ENCODE assay signal across 10 cellular contexts in genomic region chr6:37536462-37537225, GRCh38. TPM values are rescaled to one million over a fixed set of nuclear protein-coding genes. Genes with fewer than 3 reads are reported as not detected.
DNase-seq lines count a peak whose midpoint lies in the region; FAIRE-seq and TF ChIP-seq lines count a peak whose summit lies in the region.
"Had no signal": no experiment of that assay in that cellular context is flagged by ENCODE, and none has a peak within 500 bp of the region (broad histone marks: within the 10 kb centered on the region; RNA-seq: fewer than 3 reads in every experiment).

No MANE protein-coding gene starts in this region.

- no peaks in the 10 kb centered on the region for H3K9me2 ChIP-seq in neural cell (ENCODE audit: insufficient read depth, low read length)

- H4K20me1 ChIP-seq in H1 (replicated peaks in 1 of 2; ENCODE audit: control insufficient read depth in 1 of 2, insufficient read depth in 2 of 2, low read length in 2 of 2), result no peaks in the 10 kb centered on the region
- no peaks in the 10 kb centered on the region for H4K20me1 ChIP-seq in neural cell (ENCODE audit: insufficient read depth)

- no peak overlapping the region for H3K4ac ChIP-seq in H1 (replicated peaks; ENCODE audit: insufficient read length, low read depth, low read length)

- H3K9me3 ChIP-seq in H1 (ENCODE audit: insufficient read depth in 2 of 2, low read depth in 1 of 2, low read length in 1 of 2) (no peaks in the 10 kb centered on the region), neural cell (ENCODE audit: low read length) (no peaks in the 10 kb centered on the region), prostate gland (no peaks in the 10 kb centered on the region)

- no peak overlapping the region for H2BK120ac ChIP-seq in H1 (replicated peaks; ENCODE audit: low read depth, low read length)

- no peak overlapping the region for H4K8ac ChIP-seq in H1 (ENCODE audit: extremely low read depth, insufficient read depth, low read length)

- H2BK5ac ChIP-seq in H1 (ENCODE audit: low read depth, low read length), result no peak overlapping the region

- DNase-seq in DMS79 (lab: John Stamatoyannopoulos, UW) (peak; percentile 69), NCI-H1092 (lab: John Stamatoyannopoulos, UW) (peak; percentile 73), H1 (ENCODE audit: low read depth in 1 of 2, low spot score in 2 of 2) (no peak), DMS114 treated with DMSO at 0.1 percent for 48 hours (lab: John Stamatoyannopoulos, UW; ENCODE audit: unreplicated experiment) (no peak), prostate gland (ENCODE audit: low spot score) (no peak), SIG-M5 treated with dmso at 0.1 percent for 504 hours (lab: John Stamatoyannopoulos, UW; ENCODE audit: unreplicated experiment) (no peak)
- DNase-seq in stimulated activated CD4-positive, alpha-beta T cell treated with anti-CD3 and anti-CD28 coated beads, Interleukin-12 subunit alpha, Interleukin-12 subunit beta, amount 100 ng/mL, for 4 hours, result no peak
- DNase-seq: T-helper 1 cell had no signal

- TF ChIP-seq EP300 in H1 (IDR thresholded peaks at IDR 0.05; ENCODE audit: borderline replicate concordance in 1 of 2, low read depth in 2 of 2, low read length in 2 of 2), result no peak
- no peak for TF ChIP-seq EP300 in neural cell (conservative IDR thresholded peaks at IDR 0.05; ENCODE audit: poor library complexity, severe bottlenecking)

- H3K4me1 ChIP-seq in H1 (replicated peaks in 1 of 4; ENCODE audit: control insufficient read depth in 3 of 4, insufficient read depth in 4 of 4, low read length in 3 of 4) (peaks cover 0 to 16% (median 7%) of the 10 kb centered on the region in 4 experiments; a peak in 5 of 7 replicates), prostate gland (replicated peaks) (peaks cover 5% of the 10 kb centered on the region)

- H3K79me2 ChIP-seq in H1 (ENCODE audit: control insufficient read depth in 1 of 2, insufficient read depth in 2 of 2, low read length in 2 of 2) (no peaks in the 10 kb centered on the region), neural cell (replicated peaks; ENCODE audit: insufficient read depth, low read length) (no peaks in the 10 kb centered on the region)

- H3K4me2 ChIP-seq in H1 (ENCODE audit: insufficient read depth in 1 of 2, low read depth in 2 of 2, low read length in 2 of 2), result peak overlapping the region; percentile 83 to 99
- H3K4me2 ChIP-seq in neural cell (ENCODE audit: low read length), result peak overlapping the region; percentile 59
- H3K4me2 ChIP-seq: KMS-11 had no signal

- no peak overlapping the region for H3K27ac ChIP-seq in H1 (ENCODE audit: low read depth, low read length)
- peak overlapping the region; percentile 62 for H3K27ac ChIP-seq in neural cell (ENCODE audit: low read length)
- no peak overlapping the region for H3K27ac ChIP-seq in prostate gland
- H3K27ac ChIP-seq: KMS-11 had no signal

- H2AFZ ChIP-seq in H1 (ENCODE audit: low read length) (peak overlapping the region; percentile 17; the same call in 1 of the 2 replicates), neural cell (ENCODE audit: low read depth, low read length) (peak overlapping the region; percentile 10)

- intact Hi-C loops in prostate gland (cut with DNase I), result no loop called here

- H3K9ac ChIP-seq in H1 (replicated peaks in 1 of 4; ENCODE audit: extremely low read depth in 1 of 4, low read depth in 3 of 4, low read length in 3 of 4) (no peak overlapping the region), neural cell (ENCODE audit: low read length) (peak overlapping the region; percentile 58)
- H3K9ac ChIP-seq: KMS-11 had no signal

- H3K79me1 ChIP-seq in H1 (ENCODE audit: low read depth, low read length), result no peaks in the 10 kb centered on the region

- H3K27me3 ChIP-seq in H1 (replicated peaks in 1 of 4; ENCODE audit: control insufficient read depth in 3 of 4, extremely low read depth in 1 of 4, insufficient read depth in 3 of 4, low read length in 3 of 4) (peaks cover 23 to 63% (median 42%) of the 10 kb centered on the region in 4 experiments), neural cell (ENCODE audit: insufficient read depth, low read depth, low read length) (peaks cover 22% of the 10 kb centered on the region), prostate gland (replicated peaks; ENCODE audit: insufficient read depth) (peaks cover 4% of the 10 kb centered on the region)

- no peak overlapping the region for H4K91ac ChIP-seq in H1 (replicated peaks; ENCODE audit: insufficient read length, low read length)

- peak overlapping the region; percentile 25; the same call in 1 of the 2 replicates for H2BK15ac ChIP-seq in H1 (ENCODE audit: low read length)

- H4K5ac ChIP-seq in H1 (ENCODE audit: insufficient read length, low read depth, low read length), result no peak overlapping the region

- no peak overlapping the region for H2BK20ac ChIP-seq in H1 (ENCODE audit: low read length)

- no peak overlapping the region for H2AK5ac ChIP-seq in H1 (ENCODE audit: low read depth, low read length)

- CTCF ChIA-PET in H1 (lab: Charles Lee; ENCODE audit: partially characterized antibody), result interaction anchor here (0.6 to 13.8 kb wide), 28 partner anchors 10 to 206 kb away, joined by 3 to 308 read pairs (median 6); partner anchors contain the start of gene CCDC167

- no peak overlapping the region for H3K14ac ChIP-seq in H1 (ENCODE audit: insufficient read length)

- no peak overlapping the region for H3K18ac ChIP-seq in H1 (ENCODE audit: extremely low read depth, low read length)

- POLR2A ChIA-PET in H1 (lab: Charles Lee; ENCODE audit: partially characterized antibody), result interaction anchor here (1.0 to 2.2 kb wide), 6 partner anchors 18 to 282 kb away, joined by 3 to 6 read pairs (median 4); no protein-coding TSS in a partner anchor

- H3K56ac ChIP-seq in H1 (replicated peaks; ENCODE audit: insufficient read length, low read depth, low read length), result no peak overlapping the region

- TF ChIP-seq CTCF in H1 (IDR thresholded peaks at IDR 0.05; ENCODE audit: control extremely low read depth in 1 of 3, insufficient read depth in 1 of 3, low read depth in 1 of 3, low read length in 3 of 3) (no peak), neural cell (IDR thresholded peaks at IDR 0.05; ENCODE audit: poor library complexity, severe bottlenecking) (no peak), prostate gland (IDR thresholded peaks at IDR 0.05) (no peak)

- H3K36me3 ChIP-seq in H1 (ENCODE audit: control insufficient read depth in 2 of 4, insufficient read depth in 4 of 4, low read length in 3 of 4) (no peaks in the 10 kb centered on the region), neural cell (ENCODE audit: insufficient read depth, low read length) (no peaks in the 10 kb centered on the region), prostate gland (no peaks in the 10 kb centered on the region)

- H3K23ac ChIP-seq in H1 (ENCODE audit: insufficient read length), result no peak overlapping the region

- H3K4me3 ChIP-seq in H1 (ENCODE audit: extremely low read depth in 1 of 4, insufficient read depth in 2 of 4, low read depth in 3 of 4, low read length in 4 of 4), result peak overlapping the region; percentile 35 to 79 (median 56)
- peak overlapping the region; percentile 64 for H3K4me3 ChIP-seq in neural cell (ENCODE audit: low read length)
- no peak overlapping the region for H3K4me3 ChIP-seq in prostate gland

- TF ChIP-seq POLR2A in H1 (IDR thresholded peaks at IDR 0.05; ENCODE audit: control extremely low read depth in 1 of 2, low read depth in 2 of 2, low read length in 2 of 2), result no peak
- no peak for TF ChIP-seq POLR2A in prostate gland (IDR thresholded peaks at IDR 0.05)

- FAIRE-seq in H1 (lab: Jason Lieb, UNC), result no peak

- H3K23me2 ChIP-seq in H1 (ENCODE audit: low read depth, low read length), result peaks cover 12% of the 10 kb centered on the region; the same call in 1 of the 2 replicates

- TF ChIP-seq RAD21 in H1 (IDR thresholded peaks at IDR 0.05 in 1 of 2, conservative IDR thresholded peaks at IDR 0.05 in 1 of 2; ENCODE audit: low read depth in 2 of 2, low read length in 2 of 2), result no peak
- no peak for TF ChIP-seq RAD21 in neural cell (conservative IDR thresholded peaks at IDR 0.05)

- H2BK12ac ChIP-seq in H1 (ENCODE audit: low read depth, low read length), result 0 out of 2 replicates have a peak overlapping the region, but pooled peaks have one; percentile 75

- peaks cover 4% of the 10 kb centered on the region for H3F3A ChIP-seq in neural cell (ENCODE audit: insufficient read depth, low read length, poor library complexity, severe bottlenecking)

- whole genome bisulfite sequencing in H1 (ENCODE audit: extremely low coverage in 1 of 2, insufficient coverage in 1 of 2, insufficient read length in 1 of 2, insufficient replicate concordance in 2 of 2, low coverage in 1 of 2, low lambda C conversion rate in 2 of 2, missing lambda C conversion rate in 1 of 2), 2 experiments, result 3% methylated on average over 35 of the region's 39 CpGs; no CpG with 5 or more reads in 1 of the 2 experiments
- 57% methylated on average over 39 of the region's 39 CpGs for WGBS in prostate gland

TF ChIP-seq in H1, 55 proteins besides CTCF, POLR2A, EP300 and RAD21 (continues in another document):
- peak; percentile 52; the same call in 1 of the 2 replicates for TF ChIP-seq E2F6 (IDR thresholded peaks at IDR 0.05)
- peak; percentile 54 for TF ChIP-seq KDM4A (IDR thresholded peaks at IDR 0.05; ENCODE audit: low read depth, low read length, severe bottlenecking)

TF ChIP-seq in neural cell, 6 proteins besides CTCF, POLR2A, EP300 and RAD21 (continues in another document):
- TF ChIP-seq TAF1 (IDR thresholded peaks at IDR 0.05; ENCODE audit: low read depth), result peak; percentile 8
- peak; percentile 58 for TF ChIP-seq POLR2AphosphoS5 (IDR thresholded peaks at IDR 0.05)
- no peak for TF ChIP-seq SMC3 (conservative IDR thresholded peaks at IDR 0.05; ENCODE audit: poor library complexity)

RNA-seq across cellular contexts. Expression of gene CCDC167, which starts 37.0 kb away (rescaled TPM):
- total RNA-seq in H1 (2021; fragmentation: NEBNext Ultra II Directional; extraction: Animal tissue kit (Norgen Biotek cat#: 25700)), result 11.0 TPM in 2 replicates
- polyA plus RNA-seq in H1 (2011; rRNA removed) (20.6 and 26.5 TPM in 2 replicates), neural cell (207 and 220 TPM in 2 replicates)
- polyA plus RNA-seq in H1 (2011; cell fraction: cytosol; rRNA removed), result 28.8 TPM
- 13.9 TPM for polyA plus RNA-seq in H1 (2011; cell fraction: nucleus; rRNA removed)
- polyA plus RNA-seq in H1 (2012, experiment 1 of 2), result 15.0 to 25.7 TPM (median 18.5 TPM) in 4 replicates
- polyA plus RNA-seq in H1 (2012, experiment 2 of 2), result 41.9 TPM
- polyA plus RNA-seq in H1 (2013, experiment 1 of 2), result 30.8 TPM
- polyA plus RNA-seq in H1 (2013, experiment 2 of 2), result 29.4 TPM
- polyA minus RNA-seq in H1 (2011; rRNA and poly(A)+ RNA removed), result 4.4 and 4.8 TPM in 2 replicates
- not detected for polyA minus RNA-seq in H1 (2011; cell fraction: cytosol; rRNA and poly(A)+ RNA removed)
- polyA minus RNA-seq in H1 (2011; cell fraction: nucleus; rRNA and poly(A)+ RNA removed), result 4.6 TPM
- polyA minus RNA-seq in neural cell, result 35.5 and 45.4 TPM in 2 replicates
- 10 to 100 TPM; 46.9 to 54.6 TPM for total RNA-seq in prostate gland

Comparison
In these comparisons a context has a peak if more than half of its experiments do, and no peak if none do; other contexts are left out.
1. DNase-seq: peak in DMS79 (single experiment) and NCI-H1092 (single experiment); none in H1 (0 of 2), DMS114 treated with DMSO at 0.1 percent for 48 hours (single experiment), prostate gland (single experiment), stimulated activated CD4-positive, alpha-beta T cell treated with anti-CD3 and anti-CD28 coated beads, Interleukin-12 subunit alpha, Interleukin-12 subunit beta, amount 100 ng/mL, for 4 hours (single experiment) and SIG-M5 treated with dmso at 0.1 percent for 504 hours (single experiment).
2. H3K4me3 ChIP-seq: peak in H1 (4 of 4) and neural cell (single experiment); none in prostate gland (0 of 2).